In the genomic region with DNA sequence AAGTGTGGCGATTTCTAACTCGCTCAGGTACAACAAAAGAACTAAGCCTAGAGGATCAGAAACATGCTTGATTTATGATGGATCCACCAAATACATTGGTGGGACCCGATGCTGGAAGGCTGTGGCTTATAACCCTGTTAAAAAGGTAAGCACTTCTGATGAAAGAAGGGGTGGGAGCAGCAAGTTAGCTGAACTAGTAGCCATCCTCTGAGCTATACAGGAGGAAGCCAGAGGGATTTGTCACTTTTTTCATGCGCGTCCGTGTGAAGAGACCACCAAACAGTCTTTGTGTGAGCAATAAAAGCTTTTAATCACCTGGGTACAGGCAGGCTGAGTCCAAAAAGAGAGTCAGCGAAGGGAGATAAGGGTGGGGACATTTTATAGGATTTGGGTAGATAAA, we compare ENCODE assay signal across 8 cellular contexts. TPM values are rescaled to one million over a fixed set of nuclear protein-coding genes. Genes with fewer than 3 reads are reported as not detected.
DNase-seq lines count a peak whose midpoint lies in the region; FAIRE-seq and TF ChIP-seq lines count a peak whose summit lies in the region.
"Not testable (repeated sequence)": the region's sequence is repeated elsewhere in the genome, so short reads cannot be mapped to it uniquely, and the experiment has no call there.
"Had no signal": no experiment of that assay in that cellular context is flagged by ENCODE, and none has a peak within 500 bp of the region (broad histone marks: within the 10 kb centered on the region; RNA-seq: fewer than 3 reads in every experiment).

No MANE protein-coding gene starts in this region.

- not testable (repeated sequence) for H2BK20ac ChIP-seq in H9 (ENCODE audit: low read depth, low read length, poor library complexity, severe bottlenecking)
- peak overlapping the region; percentile 96 for H2BK20ac ChIP-seq in H1 (ENCODE audit: low read length)

- H3K4me1 ChIP-seq in ES-I3 (ENCODE audit: insufficient read depth, low read length) (peaks cover 13% of the 10 kb centered on the region; the same call in 1 of the 2 replicates), HUES64 (ENCODE audit: insufficient read depth, low read length) (peaks cover 43% of the 10 kb centered on the region), H1 (replicated peaks in 1 of 4; ENCODE audit: control insufficient read depth in 3 of 4, insufficient read depth in 4 of 4, low read length in 3 of 4) (peaks cover 2 to 20% (median 12%) of the 10 kb centered on the region in 4 experiments)
- H3K4me1 ChIP-seq in H9 (ENCODE audit: insufficient read depth, low read length); mesendoderm (ENCODE audit: control insufficient read depth, low read depth, low read length); neural progenitor cell: not testable (repeated sequence)

- H3T11ph ChIP-seq in H9 (ENCODE audit: low read length): not testable (repeated sequence)

- not testable (repeated sequence) for H2BK12ac ChIP-seq in H9 (ENCODE audit: insufficient read length, low read depth, low read length); H1 (ENCODE audit: low read depth, low read length)

- H3K36me3 Mint-ChIP-seq in H9 (ENCODE audit: insufficient read depth in 1 of 3, low read depth in 3 of 3): peaks cover 10 to 16% (median 13%) of the 10 kb centered on the region in 3 experiments
- not testable (repeated sequence) for H3K36me3 Mint-ChIP-seq in neural progenitor cell

- peak overlapping the region in 2 of 3 experiments; percentile 56 to 76; a peak in 4 of 7 replicates for H3K27ac Mint-ChIP-seq in H9
- not testable (repeated sequence) for H3K27ac Mint-ChIP-seq in neural progenitor cell

- H3K79me1 ChIP-seq in H9 (ENCODE audit: insufficient read depth, low read depth, low read length, poor library complexity, severe bottlenecking); H1 (ENCODE audit: low read depth, low read length); mesendoderm (ENCODE audit: low read length): not testable (repeated sequence)

- H3K36me3 ChIP-seq in ES-I3 (ENCODE audit: insufficient read depth, low read length); HUES64 (ENCODE audit: insufficient read depth, low read length); H1 (ENCODE audit: control insufficient read depth in 2 of 4, insufficient read depth in 4 of 4, low read length in 3 of 4); mesendoderm (ENCODE audit: control insufficient read depth, insufficient read depth, low read length); neural progenitor cell: not testable (repeated sequence)

- H3K4me3 Mint-ChIP-seq in H9: peak overlapping the region in 1 of 2 experiments; percentile 58; a peak in 2 of 5 replicates
- H3K4me3 Mint-ChIP-seq in neural progenitor cell: not testable (repeated sequence)

- H2AFZ ChIP-seq in H9 (ENCODE audit: low read length) (peak overlapping the region; percentile 99), H1 (ENCODE audit: low read length) (peak overlapping the region; percentile 77), neural progenitor cell (replicated peaks) (peak overlapping the region; percentile 40)

- H2BK15ac ChIP-seq in H9 (ENCODE audit: low read depth, low read length); H1 (ENCODE audit: low read length); mesendoderm (replicated peaks; ENCODE audit: low read depth): not testable (repeated sequence)

- not testable (repeated sequence) for H4K20me1 ChIP-seq in H9 (ENCODE audit: control insufficient read depth, insufficient read depth, insufficient read length); H1 (replicated peaks in 1 of 2; ENCODE audit: control insufficient read depth in 1 of 2, insufficient read depth in 2 of 2, low read length in 2 of 2); neural progenitor cell (ENCODE audit: low read depth)

- H2BK5ac ChIP-seq in H9 (ENCODE audit: insufficient read length, low read length): not testable (repeated sequence)
- H2BK5ac ChIP-seq in H1 (ENCODE audit: low read depth, low read length) (peak overlapping the region; percentile 93), mesendoderm (ENCODE audit: low read length) (peak overlapping the region; percentile 83)

- CTCF ChIA-PET in H1 (lab: Charles Lee; ENCODE audit: partially characterized antibody): interaction anchor here (1.0 to 1.2 kb wide), 2 partner anchors 71 to 138 kb away, joined by 3 to 4 read pairs; no protein-coding TSS in a partner anchor

- TF ChIP-seq EP300 in H1 (IDR thresholded peaks at IDR 0.05; ENCODE audit: borderline replicate concordance in 1 of 2, low read depth in 2 of 2, low read length in 2 of 2): not testable (repeated sequence)

- not testable (repeated sequence) for H4K8ac ChIP-seq in H9 (replicated peaks; ENCODE audit: insufficient read length, low read depth, low read length); H1 (ENCODE audit: extremely low read depth, insufficient read depth, low read length); mesendoderm (ENCODE audit: low read depth, low read length)

- peak; percentile 42 for FAIRE-seq in H1 (lab: Jason Lieb, UNC)

- H3K9me3 Mint-ChIP-seq in H9 (peaks cover 20 to 41% of the 10 kb centered on the region in 2 experiments), neural progenitor cell (peaks cover 49% of the 10 kb centered on the region)

- not testable (repeated sequence) for TF ChIP-seq POLR2A in H1 (IDR thresholded peaks at IDR 0.05; ENCODE audit: control extremely low read depth in 1 of 2, low read depth in 2 of 2, low read length in 2 of 2)

- H3K14ac ChIP-seq in H9 (ENCODE audit: insufficient read depth, low read length): peak overlapping the region; percentile 39; the same call in 1 of the 2 replicates
- not testable (repeated sequence) for H3K14ac ChIP-seq in H1 (ENCODE audit: insufficient read length)

- not testable (repeated sequence) for DNase-seq in H9; H1 (ENCODE audit: low read depth in 1 of 2, low spot score in 2 of 2); neural progenitor cell (ENCODE audit: low spot score)
- peak; percentile 71 for DNase-seq in mesendoderm

- TF ChIP-seq RAD21 in H1 (IDR thresholded peaks at IDR 0.05 in 1 of 2, conservative IDR thresholded peaks at IDR 0.05 in 1 of 2; ENCODE audit: low read depth in 2 of 2, low read length in 2 of 2): not testable (repeated sequence)

- WGBS in H9 (ENCODE audit: extremely low coverage, insufficient read length, low lambda C conversion rate): no CpG with 5 or more reads among the region's 7 CpGs
- WGBS in HUES64: 20% methylated on average over 7 of the region's 7 CpGs
- WGBS in H1 (ENCODE audit: extremely low coverage in 1 of 2, insufficient coverage in 1 of 2, insufficient read length in 1 of 2, insufficient replicate concordance in 2 of 2, low coverage in 1 of 2, low lambda C conversion rate in 2 of 2, missing lambda C conversion rate in 1 of 2), 2 experiments: 42% methylated on average over 7 of the region's 7 CpGs; no CpG with 5 or more reads in 1 of the 2 experiments
- no CpG with 5 or more reads among the region's 7 CpGs for WGBS in mesendoderm (ENCODE audit: extremely low coverage, insufficient coverage, low lambda C conversion rate)

- H3K27me3 Mint-ChIP-seq in H9 (ENCODE audit: low read depth): peaks cover 12% of the 10 kb centered on the region
- not testable (repeated sequence) for H3K27me3 Mint-ChIP-seq in neural progenitor cell (ENCODE audit: insufficient read depth, low read depth)

- H3F3A ChIP-seq in neural progenitor cell (ENCODE audit: low read depth): not testable (repeated sequence)

- not testable (repeated sequence) for H3K23ac ChIP-seq in H9 (ENCODE audit: insufficient read length, low read depth, low read length); H1 (ENCODE audit: insufficient read length); mesendoderm (ENCODE audit: low read length)

- not testable (repeated sequence) for H4K5ac ChIP-seq in H9 (ENCODE audit: insufficient read length, low read depth, low read length); mesendoderm (ENCODE audit: low read length)
- H4K5ac ChIP-seq in H1 (ENCODE audit: insufficient read length, low read depth, low read length): peak overlapping the region; percentile 23

- peak overlapping the region; percentile 24 for H3K27ac ChIP-seq in H9 (ENCODE audit: insufficient read length, low read depth, low read length)
- peak overlapping the region; percentile 87 for H3K27ac ChIP-seq in HUES64 (ENCODE audit: low read depth, low read length)
- not testable (repeated sequence) for H3K27ac ChIP-seq in H1 (ENCODE audit: low read depth, low read length); neural progenitor cell
- peak overlapping the region; percentile 65 for H3K27ac ChIP-seq in mesendoderm (ENCODE audit: low read depth, low read length)

- TF ChIP-seq CTCF in H9 (conservative IDR thresholded peaks at IDR 0.05); H1 (IDR thresholded peaks at IDR 0.05; ENCODE audit: control extremely low read depth in 1 of 3, insufficient read depth in 1 of 3, low read depth in 1 of 3, low read length in 3 of 3); neural progenitor cell (IDR thresholded peaks at IDR 0.05): not testable (repeated sequence)

- POLR2A ChIA-PET in H1 (lab: Charles Lee; ENCODE audit: partially characterized antibody): interaction anchor here (0.7 to 5.4 kb wide), 10 partner anchors 9 to 99 kb away, joined by 3 to 57 read pairs (median 7); a partner anchor contains a TSS

- not testable (repeated sequence) for H3K79me2 ChIP-seq in H9 (ENCODE audit: insufficient read depth, low read length); H1 (ENCODE audit: control insufficient read depth in 1 of 2, insufficient read depth in 2 of 2, low read length in 2 of 2); mesendoderm (ENCODE audit: control insufficient read depth, insufficient read depth, low read length); neural progenitor cell (ENCODE audit: low read depth)

- peak overlapping the region; percentile 25 for H3K4me2 ChIP-seq in H9 (ENCODE audit: insufficient read depth, insufficient read length, low read length)
- peak overlapping the region; percentile 27 to 59; a peak in 3 of 4 replicates for H3K4me2 ChIP-seq in H1 (ENCODE audit: insufficient read depth in 1 of 2, low read depth in 2 of 2, low read length in 2 of 2)
- not testable (repeated sequence) for H3K4me2 ChIP-seq in mesendoderm (ENCODE audit: low read length)
- H3K4me2 ChIP-seq in neural progenitor cell: peak overlapping the region; percentile 60

- not testable (repeated sequence) for H3K56ac ChIP-seq in H9 (ENCODE audit: insufficient read length, low read depth, low read length); H1 (replicated peaks; ENCODE audit: insufficient read length, low read depth, low read length)
- H3K56ac ChIP-seq in mesendoderm (ENCODE audit: low read length): peak overlapping the region; percentile 26

- peak overlapping the region; percentile 12; the same call in 1 of the 2 replicates for H3K9ac ChIP-seq in ES-I3 (ENCODE audit: low read depth, low read length)
- peak overlapping the region; percentile 3 for H3K9ac ChIP-seq in H9 (ENCODE audit: extremely low read depth, insufficient read length, low read length)
- H3K9ac ChIP-seq in HUES64 (ENCODE audit: low read depth, low read length): peak overlapping the region; percentile 79
- not testable (repeated sequence) for H3K9ac ChIP-seq in H1 (replicated peaks in 1 of 4; ENCODE audit: extremely low read depth in 1 of 4, low read depth in 3 of 4, low read length in 3 of 4); neural progenitor cell
- peak overlapping the region; percentile 15 for H3K9ac ChIP-seq in mesendoderm (ENCODE audit: low read length)

- H2AK5ac ChIP-seq in H9 (ENCODE audit: insufficient read length, low read length); H1 (ENCODE audit: low read depth, low read length); mesendoderm (ENCODE audit: low read length): not testable (repeated sequence)

- H2BK120ac ChIP-seq in H9 (ENCODE audit: low read depth, low read length, poor library complexity, severe bottlenecking): not testable (repeated sequence)
- H2BK120ac ChIP-seq in H1 (replicated peaks; ENCODE audit: low read depth, low read length) (peak overlapping the region; percentile 91), mesendoderm (ENCODE audit: low read depth, low read length) (peak overlapping the region; percentile 67)

- H3K4me1 Mint-ChIP-seq in H9: peaks cover 26 to 44% of the 10 kb centered on the region in 2 experiments
- H3K4me1 Mint-ChIP-seq in neural progenitor cell: not testable (repeated sequence)

- not testable (repeated sequence) for H3K4ac ChIP-seq in H9 (ENCODE audit: low read depth, low read length)
- H3K4ac ChIP-seq in H1 (replicated peaks; ENCODE audit: insufficient read length, low read depth, low read length) (peak overlapping the region; percentile 90), mesendoderm (ENCODE audit: low read depth, low read length) (peak overlapping the region; percentile 81)

- H3K27me3 ChIP-seq in H9 (ENCODE audit: insufficient read depth, low read length); HUES64 (ENCODE audit: insufficient read depth, low read length); H1 (replicated peaks in 1 of 4; ENCODE audit: control insufficient read depth in 3 of 4, extremely low read depth in 1 of 4, insufficient read depth in 3 of 4, low read length in 3 of 4); mesendoderm (ENCODE audit: insufficient read depth, low read length, poor library complexity): not testable (repeated sequence)
- H3K27me3 ChIP-seq in neural progenitor cell: peaks cover 15% of the 10 kb centered on the region

- not testable (repeated sequence) for H4K91ac ChIP-seq in H9 (ENCODE audit: insufficient read length, low read depth, low read length)
- peak overlapping the region; percentile 83 for H4K91ac ChIP-seq in H1 (replicated peaks; ENCODE audit: insufficient read length, low read length)

- H3K18ac ChIP-seq in H9 (ENCODE audit: insufficient read length, low read depth, low read length) (peak overlapping the region; percentile 33), mesendoderm (ENCODE audit: low read length) (peak overlapping the region; percentile 96)
- not testable (repeated sequence) for H3K18ac ChIP-seq in H1 (ENCODE audit: extremely low read depth, low read length)

- H3K4me3 ChIP-seq in HUES64 (ENCODE audit: low read length): peak overlapping the region; percentile 44
- peak overlapping the region in 1 of 4 experiments; percentile 11; a peak in 1 of 8 replicates for H3K4me3 ChIP-seq in H1 (ENCODE audit: extremely low read depth in 1 of 4, insufficient read depth in 2 of 4, low read depth in 3 of 4, low read length in 4 of 4)
- peak overlapping the region; percentile 5 for H3K4me3 ChIP-seq in iPS-11a (ENCODE audit: low read depth, low read length)
- H3K4me3 ChIP-seq in mesendoderm (ENCODE audit: low read length): not testable (repeated sequence)
- peak overlapping the region; percentile 26 for H3K4me3 ChIP-seq in neural progenitor cell

- not testable (repeated sequence) for H3K23me2 ChIP-seq in H9 (ENCODE audit: insufficient read length, low read depth, low read length, poor library complexity, severe bottlenecking); H1 (ENCODE audit: low read depth, low read length)

- not testable (repeated sequence) for H3K9me3 ChIP-seq in ES-I3 (ENCODE audit: control insufficient read depth, insufficient read depth, low read length); H9 (ENCODE audit: control insufficient read depth, low read depth, low read length); HUES64 (ENCODE audit: insufficient read depth, low read depth, low read length); H1 (ENCODE audit: insufficient read depth in 2 of 2, low read depth in 1 of 2, low read length in 1 of 2); neural progenitor cell (ENCODE audit: low read depth)

RNA-seq across cellular contexts. Expression of a gene that starts 9.2 kb away (rescaled TPM):
- total RNA-seq in H9 (2021) (80.1 and 88.7 TPM in 2 replicates), neural progenitor cell (ENCODE audit: low replicate concordance) (40.4 and 51.2 TPM in 2 replicates)
- polyA plus RNA-seq in HUES64 (2013, experiment 1 of 2): 39.6 TPM
- 46.0 TPM for polyA plus RNA-seq in HUES64 (2013, experiment 2 of 2)
- total RNA-seq in H1 (2021; fragmentation: NEBNext Ultra II Directional; extraction: Animal tissue kit (Norgen Biotek cat#: 25700)): 105 and 114 TPM in 2 replicates
- polyA plus RNA-seq in H1 (2011; rRNA removed): 41.2 and 41.7 TPM in 2 replicates
- polyA plus RNA-seq in H1 (2011; cell fraction: cytosol; rRNA removed): 55.4 TPM
- polyA plus RNA-seq in H1 (2011; cell fraction: nucleus; rRNA removed): 84.8 TPM
- 28.6 to 45.6 TPM (median 33.4 TPM) in 4 replicates for polyA plus RNA-seq in H1 (2012, experiment 1 of 2)
- polyA plus RNA-seq in H1 (2012, experiment 2 of 2): 5.5 TPM
- 86.2 TPM for polyA plus RNA-seq in H1 (2013, experiment 1 of 2)
- polyA plus RNA-seq in H1 (2013, experiment 2 of 2): 80.4 TPM
- 50.8 and 72.6 TPM in 2 replicates for polyA minus RNA-seq in H1 (2011; rRNA and poly(A)+ RNA removed)
- 65.7 TPM for polyA minus RNA-seq in H1 (2011; cell fraction: cytosol; rRNA and poly(A)+ RNA removed)
- polyA minus RNA-seq in H1 (2011; cell fraction: nucleus; rRNA and poly(A)+ RNA removed): 180 TPM
- polyA plus RNA-seq in mesendoderm (2013, experiment 1 of 2): 90.5 TPM
- polyA plus RNA-seq in mesendoderm (2013, experiment 2 of 2): 87.0 TPM
- polyA plus RNA-seq: A549 had no signal

RNA-seq across cellular contexts. Expression of a gene that starts 29.3 kb away (rescaled TPM):
- 23.0 and 24.9 TPM in 2 replicates for total RNA-seq in H9 (2021)
- polyA plus RNA-seq in HUES64 (2013, experiment 1 of 2): 11.5 TPM
- 12.6 TPM for polyA plus RNA-seq in HUES64 (2013, experiment 2 of 2)
- total RNA-seq in H1 (2021; fragmentation: NEBNext Ultra II Directional; extraction: Animal tissue kit (Norgen Biotek cat#: 25700)): 21.7 and 27.5 TPM in 2 replicates
- polyA plus RNA-seq in H1 (2011; rRNA removed): 4.1 and 4.3 TPM in 2 replicates
- 9.3 TPM for polyA plus RNA-seq in H1 (2011; cell fraction: cytosol; rRNA removed)
- polyA plus RNA-seq in H1 (2011; cell fraction: nucleus; rRNA removed): 6.8 TPM
- 8.4 to 20.3 TPM (median 11.0 TPM) in 4 replicates for polyA plus RNA-seq in H1 (2012, experiment 1 of 2)
- polyA plus RNA-seq in H1 (2012, experiment 2 of 2): 3.1 TPM
- polyA plus RNA-seq in H1 (2013, experiment 1 of 2): 17.0 TPM
- 17.2 TPM for polyA plus RNA-seq in H1 (2013, experiment 2 of 2)
- polyA minus RNA-seq in H1 (2011; rRNA and poly(A)+ RNA removed): 15.2 and 22.3 TPM in 2 replicates
- 8.3 TPM for polyA minus RNA-seq in H1 (2011; cell fraction: cytosol; rRNA and poly(A)+ RNA removed)
- 27.7 TPM for polyA minus RNA-seq in H1 (2011; cell fraction: nucleus; rRNA and poly(A)+ RNA removed)
- polyA plus RNA-seq in mesendoderm (2013, experiment 1 of 2): 13.0 TPM
- polyA plus RNA-seq in mesendoderm (2013, experiment 2 of 2): 13.5 TPM
- total RNA-seq in neural progenitor cell (ENCODE audit: low replicate concordance): 26.9 and 27.7 TPM in 2 replicates
- polyA plus RNA-seq: A549 had no signal

Comparison
In these comparisons a context has a peak if more than half of its experiments do, and no peak if none do; other contexts are left out.
1. H2AFZ ChIP-seq: peak in every context shown above with its lines; median percentile 99 in H9; 77 in H1; 40 in neural progenitor cell.